ENCODE assay signal across 6 cellular contexts in genomic region chr5:22012893-22013292, GRCh38.
DNase-seq lines count a peak whose midpoint lies in the region; ATAC-seq, FAIRE-seq and TF ChIP-seq lines count a peak whose summit lies in the region.
"Not testable (repeated sequence)": the region's sequence is repeated elsewhere in the genome, so short reads cannot be mapped to it uniquely, and the experiment has no call there.

No MANE protein-coding gene starts in this region.

- H3K9me3 ChIP-seq in RWPE2 (ENCODE audit: severe bottlenecking); small intestine (ENCODE audit: control insufficient read depth, low read depth): not testable (repeated sequence)

- TF ChIP-seq CTCF in RWPE2 (IDR thresholded peaks at IDR 0.05; ENCODE audit: poor library complexity, severe bottlenecking); bronchial epithelial cell (IDR thresholded peaks at IDR 0.05; ENCODE audit: insufficient read depth, low read length, severe bottlenecking); foreskin keratinocyte (conservative IDR thresholded peaks at IDR 0.05): not testable (repeated sequence)

- H3K27me3 ChIP-seq in RWPE2 (ENCODE audit: insufficient read depth, poor library complexity, severe bottlenecking); bronchial epithelial cell (ENCODE audit: control insufficient read depth, insufficient read depth, low read length); foreskin keratinocyte; small intestine (ENCODE audit: control insufficient read depth in 2 of 2, insufficient read depth in 2 of 2, low read length in 2 of 2): not testable (repeated sequence)

- ATAC-seq in RWPE2 (ENCODE audit: low read depth) (peak; percentile 74), foreskin keratinocyte (peak; percentile 86)

- not testable (repeated sequence) for H3K36me3 ChIP-seq in RWPE2 (ENCODE audit: low read depth); bronchial epithelial cell (ENCODE audit: control insufficient read depth, insufficient read depth, low read length); small intestine (ENCODE audit: control insufficient read depth in 2 of 2, insufficient read depth in 2 of 2, low read length in 2 of 2)

- not testable (repeated sequence) for H3K4me1 ChIP-seq in RWPE2 (ENCODE audit: insufficient read depth, poor library complexity, severe bottlenecking); foreskin keratinocyte; small intestine (ENCODE audit: control insufficient read depth in 2 of 2, insufficient read depth in 1 of 2, low read depth in 1 of 2, low read length in 1 of 2)

- 53 to 80% (median 58%) methylated on average over 3 of the region's 3 CpGs for WGBS in small intestine, 3 donors

- not testable (repeated sequence) for H3K4me3 ChIP-seq in RWPE2 (ENCODE audit: severe bottlenecking); bronchial epithelial cell (ENCODE audit: low read depth, low read length); small intestine (ENCODE audit: low read depth in 1 of 2, low read length in 2 of 2)

- H3K27ac ChIP-seq in RWPE2 (ENCODE audit: poor library complexity, severe bottlenecking); foreskin keratinocyte; small intestine (ENCODE audit: low read depth in 1 of 2, low read length in 1 of 2): not testable (repeated sequence)

- DNase-seq in NCI-H1105 (lab: John Stamatoyannopoulos, UW), result peak; percentile 2
- peak; percentile 79 for DNase-seq in NCI-H69 (lab: John Stamatoyannopoulos, UW)
- DNase-seq in RWPE2 (ENCODE audit: low spot score); small intestine: not testable (repeated sequence)
- DNase-seq in bronchial epithelial cell (ENCODE audit: low read depth), result peak; percentile 2
- DNase-seq in foreskin keratinocyte, result peak; percentile 23 to 28

- not testable (repeated sequence) for FAIRE-seq in bronchial epithelial cell (lab: Jason Lieb, UNC)
- FAIRE-seq in small intestine (lab: Jason Lieb, UNC), result peak; percentile 96
